Comparison of ENCODE assay signal across 2 cellular contexts in the genomic region with DNA sequence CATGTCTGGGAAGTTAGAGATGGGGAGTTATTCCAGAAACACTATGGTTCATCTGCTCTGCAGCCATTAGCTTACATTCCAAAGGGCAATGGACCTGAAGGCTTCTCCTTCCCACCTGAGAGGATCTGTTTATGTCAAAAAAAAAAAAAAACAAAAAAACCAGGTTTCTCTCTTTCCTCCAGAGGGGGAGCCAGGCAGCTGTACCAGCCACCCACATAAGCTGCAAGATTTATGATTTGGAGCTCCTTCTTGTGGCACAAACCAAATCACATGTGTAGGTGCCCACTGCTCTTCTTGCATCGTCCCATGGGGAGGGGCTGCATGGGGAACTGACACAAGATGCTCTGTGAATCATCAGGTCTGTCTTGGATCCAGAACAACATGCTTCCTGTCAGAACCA.
TF ChIP-seq lines count a peak whose summit lies in the region.

No MANE protein-coding gene starts in this region.

TF ChIP-seq in Ishikawa, 13 proteins besides CTCF, POLR2A, EP300 and RAD21 (continued from another document):
- TF ChIP-seq, protein P1, sequence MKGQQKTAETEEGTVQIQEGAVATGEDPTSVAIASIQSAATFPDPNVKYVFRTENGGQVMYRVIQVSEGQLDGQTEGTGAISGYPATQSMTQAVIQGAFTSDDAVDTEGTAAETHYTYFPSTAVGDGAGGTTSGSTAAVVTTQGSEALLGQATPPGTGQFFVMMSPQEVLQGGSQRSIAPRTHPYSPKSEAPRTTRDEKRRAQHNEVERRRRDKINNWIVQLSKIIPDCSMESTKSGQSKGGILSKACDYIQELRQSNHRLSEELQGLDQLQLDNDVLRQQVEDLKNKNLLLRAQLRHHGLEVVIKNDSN (IDR thresholded peaks at IDR 0.05) = no peak

TF ChIP-seq in liver, 16 proteins besides CTCF, POLR2A, EP300 and RAD21 (continued from another document):
- no peak for TF ChIP-seq ZBTB33 (IDR thresholded peaks at IDR 0.05)
- TF ChIP-seq GABPA (IDR thresholded peaks at IDR 0.05 in 1 of 2, conservative IDR thresholded peaks at IDR 0.05 in 1 of 2) = no peak
- no peak for TF ChIP-seq SP1 (IDR thresholded peaks at IDR 0.05)
- TF ChIP-seq TAF1 (conservative IDR thresholded peaks at IDR 0.05) = no peak
- TF ChIP-seq ATF3 (IDR thresholded peaks at IDR 0.05) = no peak
- TF ChIP-seq FOXA2 (IDR thresholded peaks at IDR 0.05) = no peak
- TF ChIP-seq YY1 (IDR thresholded peaks at IDR 0.05) = no peak
- TF ChIP-seq FOXA1 (IDR thresholded peaks at IDR 0.05) = no peak
- TF ChIP-seq MAX (IDR thresholded peaks at IDR 0.05) = no peak
- TF ChIP-seq RXRA (IDR thresholded peaks at IDR 0.05) = no peak
- TF ChIP-seq HNF4A (conservative IDR thresholded peaks at IDR 0.05) = no peak
TF ChIP-seq in liver: peak in this region for 0.
